In genomic region chr15:86865920-86866319, GRCh38 we compare ENCODE assay signal across 16 cellular contexts.
DNase-seq lines count a peak whose midpoint lies in the region; ATAC-seq and TF ChIP-seq lines count a peak whose summit lies in the region.
"Had no signal": no experiment of that assay in that cellular context is flagged by ENCODE, and none has a peak within 500 bp of the region (broad histone marks: within the 10 kb centered on the region; RNA-seq: fewer than 3 reads in every experiment).

No MANE protein-coding gene starts in this region.

- no peaks in the 10 kb centered on the region for H3K9me3 ChIP-seq in skeletal muscle satellite cell (replicated peaks; ENCODE audit: low read length)
- H3K9me3 ChIP-seq: A549, BE2C had no signal

- DNase-seq in LHCN-M2 (ENCODE audit: low read depth) (peak; percentile 83), fibroblast of pulmonary artery (ENCODE audit: low read depth) (peak; percentile 0), mesothelial cell of epicardium (ENCODE audit: low spot score in 2 of 2, unreplicated experiment in 2 of 2) (no peak), DMS153 (lab: John Stamatoyannopoulos, UW) (no peak), NCI-H226 (no peak)
- no peak for DNase-seq in activated naive CD4-positive, alpha-beta T cell treated with anti-CD3 and anti-CD28 coated beads, Interleukin-2, amount 50 U/mL, for 16 hours
- DNase-seq: BE2C; CD4-positive, alpha-beta memory T cell; DMS79 treated with DMSO at 0.1 percent for 48 hours; EL; GDM1; GOT3; H9 had no signal

- H3K4me3 Mint-ChIP-seq in mesothelial cell of epicardium = no peak overlapping the region
- H3K4me3 Mint-ChIP-seq: CD4-positive, alpha-beta memory T cell; H9 had no signal

- no peaks in the 10 kb centered on the region for H3K36me3 ChIP-seq in skeletal muscle satellite cell (ENCODE audit: insufficient read depth, low read length)
- H3K36me3 ChIP-seq: BE2C had no signal

- H3K36me3 Mint-ChIP-seq in mesothelial cell of epicardium = no peaks in the 10 kb centered on the region
- H3K36me3 Mint-ChIP-seq: CD4-positive, alpha-beta memory T cell had no signal

- H3K4me1 ChIP-seq in skeletal muscle satellite cell (ENCODE audit: control insufficient read depth, insufficient read depth, low read length) = peaks cover 42% of the 10 kb centered on the region
- H3K4me1 ChIP-seq: A549, BE2C had no signal

- H3K9ac ChIP-seq in skeletal muscle satellite cell (ENCODE audit: low read depth, low read length) = peak overlapping the region; percentile 8

- H3K9me3 Mint-ChIP-seq in mesothelial cell of epicardium = no peaks in the 10 kb centered on the region
- H3K9me3 Mint-ChIP-seq: H9 had no signal

- peaks cover 11% of the 10 kb centered on the region for H3K4me1 Mint-ChIP-seq in mesothelial cell of epicardium
- H3K4me1 Mint-ChIP-seq: CD4-positive, alpha-beta memory T cell; H9 had no signal

- peaks cover 3% of the 10 kb centered on the region for H3K27me3 Mint-ChIP-seq in mesothelial cell of epicardium (ENCODE audit: low read depth)

- TF ChIP-seq CTCF in fibroblast of pulmonary artery (IDR thresholded peaks at IDR 0.05; ENCODE audit: low read length, missing control alignments) (no peak), mesothelial cell of epicardium (IDR thresholded peaks at IDR 0.05; ENCODE audit: unreplicated experiment) (no peak)

- no peaks in the 10 kb centered on the region for H3K27me3 ChIP-seq in skeletal muscle satellite cell (ENCODE audit: control insufficient read depth, insufficient read depth, low read length)

- H3K4me3 ChIP-seq in fibroblast of pulmonary artery (replicated peaks; ENCODE audit: low read depth, low read length) = no peak overlapping the region
- peak overlapping the region; percentile 26 for H3K4me3 ChIP-seq in skeletal muscle satellite cell (ENCODE audit: low read length)
- H3K4me3 ChIP-seq: A549 had no signal

- no peak overlapping the region for H3K27ac Mint-ChIP-seq in mesothelial cell of epicardium
- H3K27ac Mint-ChIP-seq: CD4-positive, alpha-beta memory T cell; H9 had no signal

- peak; percentile 27; the same call in 2 of the 3 replicates for ATAC-seq in SK-N-SH treated with all-trans-retinoic acid at 6 μM for 48 hours
- ATAC-seq: A549 had no signal

- peak overlapping the region; percentile 21 for H3K4me2 ChIP-seq in skeletal muscle satellite cell (ENCODE audit: low read length)
- H3K4me2 ChIP-seq: A549 had no signal

TF ChIP-seq in SK-N-SH treated with all-trans-retinoic acid at 6 μM for 48 hours, 23 proteins besides CTCF, POLR2A, EP300 and RAD21:
- TF ChIP-seq POU6F1 (CRISPR knock-in tag; IDR thresholded peaks at IDR 0.05; ENCODE audit: borderline replicate concordance, low read depth) = no peak
- no peak for TF ChIP-seq PPARA (CRISPR knock-in tag; IDR thresholded peaks at IDR 0.05; ENCODE audit: borderline replicate concordance)
- TF ChIP-seq ZNF565 (CRISPR knock-in tag; conservative IDR thresholded peaks at IDR 0.05; ENCODE audit: low read depth) = no peak
- TF ChIP-seq CSRNP3 (CRISPR knock-in tag; IDR thresholded peaks at IDR 0.05) = no peak
- TF ChIP-seq ZNF70 (CRISPR knock-in tag; IDR thresholded peaks at IDR 0.05) = no peak
- TF ChIP-seq SNAI2 (CRISPR knock-in tag; IDR thresholded peaks at IDR 0.05) = 0 out of 2 replicates have a peak, but pooled peaks have one; percentile 14
- TF ChIP-seq RARB (CRISPR knock-in tag; IDR thresholded peaks at IDR 0.05) = no peak
- peak; percentile 20; the same call in 1 of the 2 replicates for TF ChIP-seq PATZ1 (CRISPR knock-in tag; IDR thresholded peaks at IDR 0.05; ENCODE audit: borderline replicate concordance)
- TF ChIP-seq ISL1 (CRISPR knock-in tag; IDR thresholded peaks at IDR 0.05) = peak; percentile 87
- no peak for TF ChIP-seq CREB5 (CRISPR knock-in tag; IDR thresholded peaks at IDR 0.05; ENCODE audit: low read depth)
- TF ChIP-seq ZC3H10 (CRISPR knock-in tag; IDR thresholded peaks at IDR 0.05) = no peak
- TF ChIP-seq ZFP3 (CRISPR knock-in tag; IDR thresholded peaks at IDR 0.05) = 0 out of 2 replicates have a peak, but pooled peaks have one; percentile 12
- TF ChIP-seq ZNF8 (CRISPR knock-in tag; IDR thresholded peaks at IDR 0.05) = no peak
- no peak for TF ChIP-seq ESRRG (CRISPR knock-in tag; IDR thresholded peaks at IDR 0.05)

Comparison
In these comparisons a context has a peak if more than half of its experiments do, and no peak if none do; other contexts are left out.
1. DNase-seq: peak in LHCN-M2 (single experiment) and fibroblast of pulmonary artery (single experiment); none in mesothelial cell of epicardium (0 of 2), DMS153 (single experiment), activated naive CD4-positive, alpha-beta T cell treated with anti-CD3 and anti-CD28 coated beads, Interleukin-2, amount 50 U/mL, for 16 hours (single experiment) and NCI-H226 (single experiment).